ENCODE assay signal across 29 cellular contexts in the genomic region with DNA sequence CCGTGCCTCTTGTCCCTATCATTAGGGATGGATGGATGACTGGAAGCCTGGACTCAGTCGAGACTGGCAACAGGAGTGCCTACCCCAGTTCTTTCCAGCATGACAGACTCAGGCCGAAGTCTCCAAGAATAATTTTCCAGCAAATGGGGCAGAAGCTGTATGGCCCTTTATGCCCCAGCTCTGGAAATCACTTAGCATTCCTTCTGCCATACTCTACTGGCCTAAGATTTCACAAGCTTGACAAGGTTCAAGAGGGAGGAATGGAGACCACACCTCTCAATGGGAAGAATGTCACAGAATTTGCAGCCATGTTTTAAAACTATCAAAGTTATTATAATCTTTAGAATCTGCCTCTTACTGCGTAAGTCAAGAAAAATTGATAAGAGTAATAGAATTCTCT. TPM values are rescaled to one million over a fixed set of nuclear protein-coding genes. Genes with fewer than 3 reads are reported as not detected.
"Had no signal": no experiment of that assay in that cellular context is flagged by ENCODE, and none has a peak within 500 bp of the region (broad histone marks: within the 10 kb centered on the region; RNA-seq: fewer than 3 reads in every experiment).

No MANE protein-coding gene starts in this region.

- H3K36me3 ChIP-seq: adrenal gland, esophagus muscularis mucosa, gastroesophageal sphincter, WERI-Rb-1 had no signal

- ATAC-seq: activated CD4-positive, CD25-positive, alpha-beta regulatory T cell treated with anti-CD3 and anti-CD28 coated beads, Interleukin-2, amount 50 U/mL, for 24 hours; activated CD8-positive, alpha-beta T cell treated with anti-CD3 and anti-CD28 coated beads for 36 hours; activated T-helper 17 cell treated with anti-CD3 and anti-CD28 coated beads, Interleukin-2, amount 50 U/mL, for 72 hours; body of pancreas; gastroesophageal sphincter had no signal

- H3K27me3 ChIP-seq: adrenal gland, body of pancreas, gastroesophageal sphincter had no signal

- H3K27ac ChIP-seq: adrenal gland, body of pancreas, esophagus muscularis mucosa, gastroesophageal sphincter, WERI-Rb-1 had no signal

- DNase-seq: activated B cell treated with CpG ODN at 0.5 μM for 24 hours; activated CD4-positive, alpha-beta T cell treated with anti-CD3 and anti-CD28 coated beads for 48 hours; activated CD4-positive, alpha-beta T cell treated with anti-CD3 and anti-CD28 coated beads, Interleukin-2, amount 50 U/mL, for 1 hour; activated CD4-positive, alpha-beta T cell treated with anti-CD3 and anti-CD28 coated beads, Interleukin-2, amount 50 U/mL, for 48 hours; activated CD8-positive, alpha-beta memory T cell treated with anti-CD3 and anti-CD28 coated beads for 24 hours; activated CD8-positive, alpha-beta T cell treated with anti-CD3 and anti-CD28 coated beads for 36 hours; activated effector memory CD4-positive, alpha-beta T cell treated with Interleukin-2 at 50 U/mL for 16 hours; activated gamma-delta T cell treated with Interleukin-2 at 50 U/mL for 16 hours; activated naive CD4-positive, alpha-beta T cell treated with anti-CD3 and anti-CD28 coated beads, Interleukin-2, amount 50 U/mL, for 16 hours; activated naive CD4-positive, alpha-beta T cell treated with Interleukin-2 at 50 U/mL for 16 hours; activated T-cell treated with anti-CD3 and anti-CD28 coated beads, Interleukin-2, amount 50 U/mL, for 4 hours; adrenal gland; amygdala; aorta; body of pancreas; caudate nucleus; cortex of kidney; dermis blood vessel endothelial cell; effector CD4-positive, alpha-beta T cell; effector memory CD8-positive, alpha-beta T cell; erythroblast; foreskin melanocyte; T-helper 9 cell; WERI-Rb-1 had no signal

- FAIRE-seq: colon had no signal

- H3K4me3 ChIP-seq: adrenal gland, body of pancreas, esophagus muscularis mucosa, gastroesophageal sphincter had no signal

- H3K4me1 ChIP-seq: adrenal gland, body of pancreas, esophagus muscularis mucosa, gastroesophageal sphincter had no signal

- H3K9me3 ChIP-seq: adrenal gland, body of pancreas, esophagus muscularis mucosa, gastroesophageal sphincter had no signal

RNA-seq across cellular contexts. Expression of a gene that starts 39.0 kb away (rescaled TPM):
- total RNA-seq: gastroesophageal sphincter had no signal
